In genomic region chr5:154384480-154385235, GRCh38 we compare ENCODE assay signal across 10 cellular contexts.
DNase-seq lines count a peak whose midpoint lies in the region; ATAC-seq and TF ChIP-seq lines count a peak whose summit lies in the region.
"Had no signal": no experiment of that assay in that cellular context is flagged by ENCODE, and none has a peak within 500 bp of the region (broad histone marks: within the 10 kb centered on the region; RNA-seq: fewer than 3 reads in every experiment).

No MANE protein-coding gene starts in this region.

- TF ChIP-seq EP300 in suprapubic skin (IDR thresholded peaks at IDR 0.05) = no peak

- no peaks in the 10 kb centered on the region for H3K9me2 ChIP-seq in OCI-LY7 (ENCODE audit: insufficient read depth, low read length)

- peak; percentile 98 for ATAC-seq in HG02938 (IDR thresholded peaks at IDR 0.05; ENCODE audit: unreplicated experiment)
- ATAC-seq in stimulated activated naive CD8-positive, alpha-beta T cell treated with anti-CD3 and anti-CD28 coated beads, Interleukin-15, amount 100 ng/mL, for 72 hours = peak; percentile 33

- peaks cover 8% of the 10 kb centered on the region for H3K9me3 Mint-ChIP-seq in activated CD4-positive, alpha-beta T cell treated with anti-CD3 and anti-CD28 coated beads, Interleukin-2, amount 10 ng/mL, durations not matched to agents 7 days and 5 days
- H3K9me3 Mint-ChIP-seq in stimulated activated naive CD8-positive, alpha-beta T cell treated with anti-CD3 and anti-CD28 coated beads, Interleukin-15, amount 100 ng/mL, for 72 hours = no peaks in the 10 kb centered on the region

- H3K9me3 ChIP-seq in OCI-LY7 (ENCODE audit: low read length) (no peaks in the 10 kb centered on the region), suprapubic skin (no peaks in the 10 kb centered on the region)

- H3K27ac Mint-ChIP-seq in activated CD4-positive, alpha-beta T cell treated with anti-CD3 and anti-CD28 coated beads, Interleukin-2, amount 10 ng/mL, durations not matched to agents 7 days and 5 days = peak overlapping the region; percentile 17
- peak overlapping the region in 1 of 2 donors; percentile 78 for H3K27ac Mint-ChIP-seq in stimulated activated naive CD8-positive, alpha-beta T cell treated with anti-CD3 and anti-CD28 coated beads, Interleukin-15, amount 100 ng/mL, for 72 hours
- H3K27ac Mint-ChIP-seq: activated naive CD4-positive, alpha-beta T cell treated with anti-CD3 and anti-CD28 coated beads, Interleukin-2, amount 10 ng/mL, durations not matched to agents 7 days and 5 days had no signal

- TF ChIP-seq CTCF in OCI-LY7 (conservative IDR thresholded peaks at IDR 0.05; ENCODE audit: low read length) (no peak), suprapubic skin (IDR thresholded peaks at IDR 0.05) (no peak)

- H4K20me1 ChIP-seq in OCI-LY7 (ENCODE audit: insufficient read depth, low read length) = no peaks in the 10 kb centered on the region

- no peaks in the 10 kb centered on the region for H3K27me3 Mint-ChIP-seq in activated CD4-positive, alpha-beta T cell treated with anti-CD3 and anti-CD28 coated beads, Interleukin-2, amount 10 ng/mL, durations not matched to agents 7 days and 5 days
- H3K27me3 Mint-ChIP-seq in stimulated activated naive CD8-positive, alpha-beta T cell treated with anti-CD3 and anti-CD28 coated beads, Interleukin-15, amount 100 ng/mL, for 72 hours = no peaks in the 10 kb centered on the region
- H3K27me3 Mint-ChIP-seq: activated naive CD4-positive, alpha-beta T cell treated with anti-CD3 and anti-CD28 coated beads, Interleukin-2, amount 10 ng/mL, durations not matched to agents 7 days and 5 days had no signal

- TF ChIP-seq POLR2A in suprapubic skin (IDR thresholded peaks at IDR 0.05) = no peak

- DNase-seq in activated CD4-positive, alpha-beta T cell treated with anti-CD3 and anti-CD28 coated beads, Interleukin-2, amount 10 ng/mL, durations not matched to agents 7 days and 5 days = no peak
- DNase-seq in activated CD4-positive, alpha-beta T cell treated with anti-CD3 and anti-CD28 coated beads, Interleukin-2, amount 50 U/mL, for 1 hour = no peak
- DNase-seq in OCI-LY7 (ENCODE audit: low spot score) (peak; percentile 61), suprapubic skin (ENCODE audit: low spot score in 2 of 2) (no peak), AG08395 (ENCODE audit: low spot score) (no peak), KG1 (lab: John Stamatoyannopoulos, UW) (no peak)
- no peak for DNase-seq in stimulated activated naive CD8-positive, alpha-beta T cell treated with anti-CD3 and anti-CD28 coated beads, Interleukin-15, amount 100 ng/mL, for 72 hours
- DNase-seq: activated naive CD4-positive, alpha-beta T cell treated with anti-CD3 and anti-CD28 coated beads, Interleukin-2, amount 10 ng/mL, durations not matched to agents 7 days and 5 days; NCI-H446 treated with DMSO at 0.1 percent for 48 hours had no signal

- H3K4me1 ChIP-seq in OCI-LY7 (ENCODE audit: insufficient read depth, low read length, poor library complexity, severe bottlenecking) (peaks cover 15% of the 10 kb centered on the region), suprapubic skin (no peaks in the 10 kb centered on the region)

- BruUV-seq in OCI-LY7 (replicated peaks; lab: Mats Ljungman, UMichigan) = no TSS peak

- no peak overlapping the region for H3K4me3 ChIP-seq in OCI-LY7 (ENCODE audit: low read depth, low read length, poor library complexity, severe bottlenecking)
- H3K4me3 ChIP-seq in suprapubic skin = no peak overlapping the region

- H3K79me2 ChIP-seq in OCI-LY7 (ENCODE audit: insufficient read depth, low read depth, low read length) = no peaks in the 10 kb centered on the region

- no peaks in the 10 kb centered on the region for H3K27me3 ChIP-seq in suprapubic skin

- CTCF ChIA-PET in activated CD4-positive, alpha-beta T cell treated with anti-CD3 and anti-CD28 coated beads, Interleukin-2, amount 10 ng/mL, durations not matched to agents 7 days and 5 days (lab: Charles Lee) = no interaction called here
- CTCF ChIA-PET in OCI-LY7 (lab: Charles Lee; ENCODE audit: unreplicated experiment) = no interaction called here

- POLR2A ChIA-PET in activated CD4-positive, alpha-beta T cell treated with anti-CD3 and anti-CD28 coated beads, Interleukin-2, amount 10 ng/mL, durations not matched to agents 7 days and 5 days (lab: Charles Lee) = no interaction called here
- POLR2A ChIA-PET in OCI-LY7 (lab: Charles Lee) = interaction anchor here (0.6 to 0.9 kb wide), 2 partner anchors 110 to 196 kb away, joined by 3 to 4 read pairs; no protein-coding TSS in a partner anchor

- H3K36me3 ChIP-seq in OCI-LY7 (ENCODE audit: insufficient read depth, low read length) (peaks cover 7% of the 10 kb centered on the region), suprapubic skin (peaks cover 28% of the 10 kb centered on the region)

- H3K27ac ChIP-seq in OCI-LY7 (ENCODE audit: low read depth, low read length, poor library complexity, severe bottlenecking) (no peak overlapping the region), suprapubic skin (no peak overlapping the region)

- H2AFZ ChIP-seq in OCI-LY7 (ENCODE audit: low read length) = peak overlapping the region; percentile 10; the same call in 1 of the 2 replicates

- H3K4me2 ChIP-seq in OCI-LY7 (ENCODE audit: low read length) = peak overlapping the region; percentile 16

- H3K36me3 Mint-ChIP-seq in activated CD4-positive, alpha-beta T cell treated with anti-CD3 and anti-CD28 coated beads, Interleukin-2, amount 10 ng/mL, durations not matched to agents 7 days and 5 days (ENCODE audit: low read depth) = peaks cover 41% of the 10 kb centered on the region

- 71% methylated on average over 8 of the region's 9 CpGs for WGBS in suprapubic skin

- intact Hi-C loops in OCI-LY7 (cut with micrococcal nuclease; ENCODE audit: unreplicated experiment) = no loop called here

- no peak overlapping the region for H3K4me3 Mint-ChIP-seq in activated CD4-positive, alpha-beta T cell treated with anti-CD3 and anti-CD28 coated beads, Interleukin-2, amount 10 ng/mL, durations not matched to agents 7 days and 5 days
- H3K4me3 Mint-ChIP-seq in stimulated activated naive CD8-positive, alpha-beta T cell treated with anti-CD3 and anti-CD28 coated beads, Interleukin-15, amount 100 ng/mL, for 72 hours = no peak overlapping the region
- H3K4me3 Mint-ChIP-seq: activated naive CD4-positive, alpha-beta T cell treated with anti-CD3 and anti-CD28 coated beads, Interleukin-2, amount 10 ng/mL, durations not matched to agents 7 days and 5 days had no signal

- peaks cover 18% of the 10 kb centered on the region for H3K4me1 Mint-ChIP-seq in activated CD4-positive, alpha-beta T cell treated with anti-CD3 and anti-CD28 coated beads, Interleukin-2, amount 10 ng/mL, durations not matched to agents 7 days and 5 days
- peaks cover 8% of the 10 kb centered on the region for H3K4me1 Mint-ChIP-seq in stimulated activated naive CD8-positive, alpha-beta T cell treated with anti-CD3 and anti-CD28 coated beads, Interleukin-15, amount 100 ng/mL, for 72 hours
